ENCODE assay signal across 8 cellular contexts in genomic region chr6:36444470-36444869, GRCh38. TPM values are rescaled to one million over a fixed set of nuclear protein-coding genes. Genes with fewer than 3 reads are reported as not detected.
A peak's percentile ranks its signal among the peaks of the same experiment; 100 is the strongest.
DNase-seq lines count a peak whose midpoint lies in the region; ATAC-seq, FAIRE-seq and TF ChIP-seq lines count a peak whose summit lies in the region.

No MANE protein-coding gene starts in this region.

- FAIRE-seq in D721Med (lab: Jason Lieb, UNC) = no peak

- H3K9me3 Mint-ChIP-seq in activated naive CD4-positive, alpha-beta T cell treated with anti-CD3 and anti-CD28 coated beads, Interleukin-2, amount 50 U/mL, for 24 hours = no peaks in the 10 kb centered on the region
- H3K9me3 Mint-ChIP-seq in memory B cell = no peaks in the 10 kb centered on the region

- no peaks in the 10 kb centered on the region for H3K9me3 ChIP-seq in body of pancreas
- H3K9me3 ChIP-seq in uterus = no peaks in the 10 kb centered on the region

- H3K27ac Mint-ChIP-seq in activated naive CD4-positive, alpha-beta T cell treated with anti-CD3 and anti-CD28 coated beads, Interleukin-2, amount 50 U/mL, for 24 hours = peak overlapping the region; percentile 35
- peak overlapping the region; percentile 92 for H3K27ac Mint-ChIP-seq in memory B cell

- TF ChIP-seq CTCF in body of pancreas (IDR thresholded peaks at IDR 0.05) (no peak), uterus (IDR thresholded peaks at IDR 0.05) (no peak), D721Med (IDR thresholded peaks at IDR 0.05; ENCODE audit: insufficient read depth, missing control alignments) (no peak)

- peak overlapping the region; percentile 95 for H3K4me3 Mint-ChIP-seq in activated naive CD4-positive, alpha-beta T cell treated with anti-CD3 and anti-CD28 coated beads, Interleukin-2, amount 50 U/mL, for 24 hours
- peak overlapping the region; percentile 97 for H3K4me3 Mint-ChIP-seq in memory B cell

- TF ChIP-seq POLR2A in body of pancreas (IDR thresholded peaks at IDR 0.05) (no peak), uterus (IDR thresholded peaks at IDR 0.05) (no peak)

- H3K27me3 ChIP-seq in body of pancreas (no peaks in the 10 kb centered on the region), uterus (no peaks in the 10 kb centered on the region)

- peaks cover 52% of the 10 kb centered on the region for H3K4me1 Mint-ChIP-seq in activated naive CD4-positive, alpha-beta T cell treated with anti-CD3 and anti-CD28 coated beads, Interleukin-2, amount 50 U/mL, for 24 hours
- H3K4me1 Mint-ChIP-seq in memory B cell = peaks cover 23% of the 10 kb centered on the region

- ATAC-seq in body of pancreas (no peak), memory B cell (ENCODE audit: low read depth) (no peak)

- intact Hi-C loops in body of pancreas (cut with DNase I) = no loop called here
- intact Hi-C loops in uterus (cut with DNase I; ENCODE audit: low total_unique reads) = no loop called here

- H3K4me1 ChIP-seq in body of pancreas (peaks cover 34% of the 10 kb centered on the region), uterus (peaks cover 8 to 12% of the 10 kb centered on the region in 2 donors)

- no peak overlapping the region for H3K4me3 ChIP-seq in body of pancreas
- peak overlapping the region; percentile 83 to 99 for H3K4me3 ChIP-seq in uterus

- no peaks in the 10 kb centered on the region for H3K36me3 ChIP-seq in body of pancreas (replicated peaks in 1 of 2; ENCODE audit: insufficient read depth in 1 of 2, low read depth in 2 of 2)
- H3K36me3 ChIP-seq in uterus = no peaks in the 10 kb centered on the region

- H3K36me3 Mint-ChIP-seq in activated naive CD4-positive, alpha-beta T cell treated with anti-CD3 and anti-CD28 coated beads, Interleukin-2, amount 50 U/mL, for 24 hours = peaks cover 12% of the 10 kb centered on the region
- H3K36me3 Mint-ChIP-seq in memory B cell = peaks cover 16% of the 10 kb centered on the region

- no peak for DNase-seq in activated naive CD4-positive, alpha-beta T cell treated with Interleukin-2 at 50 U/mL for 16 hours
- DNase-seq in body of pancreas (no peak), memory B cell (ENCODE audit: low spot score in 2 of 2) (no peak), uterus (no peak), D721Med (ENCODE audit: insufficient read length, low spot score) (no peak), iPS-NIHi11 (ENCODE audit: low spot score) (no peak), NCI-H146 treated with DMSO at 0.1 percent for 48 hours (lab: John Stamatoyannopoulos, UW; ENCODE audit: unreplicated experiment) (no peak)

- H3K27ac ChIP-seq in body of pancreas = peak overlapping the region; percentile 17 to 99 (median 96)
- peak overlapping the region; percentile 99 for H3K27ac ChIP-seq in uterus

- H3K27me3 Mint-ChIP-seq in activated naive CD4-positive, alpha-beta T cell treated with anti-CD3 and anti-CD28 coated beads, Interleukin-2, amount 50 U/mL, for 24 hours = no peaks in the 10 kb centered on the region
- H3K27me3 Mint-ChIP-seq in memory B cell = no peaks in the 10 kb centered on the region

- 29 to 42% methylated on average over 3 of the region's 3 CpGs for WGBS in body of pancreas, 2 donors

RNA-seq across cellular contexts. Expression of gene KCTD20, which starts 1.7 kb away (rescaled TPM):
- 10 to 100 TPM; 15.5 to 16.6 TPM for total RNA-seq in body of pancreas
- 100 to 1,000 TPM in 1 of 4 donors, 10 to 100 TPM in 3; 31.0 to 130 (median 46.4) TPM for total RNA-seq in uterus

RNA-seq across cellular contexts. Expression of gene PXT1, which starts 1.8 kb away (rescaled TPM):
- total RNA-seq in body of pancreas = not detected
- not detected for total RNA-seq in uterus

RNA-seq across cellular contexts. Expression of gene ETV7, which starts 57.0 kb away (rescaled TPM):
- total RNA-seq in body of pancreas = under 1 TPM; 0.66 to 0.78 TPM
- total RNA-seq in uterus = 1 to 10 TPM in 1 of 4 donors, not detected in 3; 1.3 TPM

Comparison
In these comparisons a context has a peak if more than half of its experiments do, and no peak if none do; other contexts are left out.
1. H3K4me3 ChIP-seq: peak in uterus (2 of 2); none in body of pancreas (0 of 2).